Comparison of ENCODE assay signal across 8 cellular contexts in genomic region chr17:31900877-31901276, GRCh38. TPM values are rescaled to one million over a fixed set of nuclear protein-coding genes. Genes with fewer than 3 reads are reported as not detected.
DNase-seq lines count a peak whose midpoint lies in the region; ATAC-seq and TF ChIP-seq lines count a peak whose summit lies in the region.

No MANE protein-coding gene starts in this region.

- H3K27ac Mint-ChIP-seq in stimulated activated naive B cell treated with anti-CD40 and anti-IgM and Interleukin-4, amounts not matched to agents 10 μg/mL and 1 μg/mL and 100 μg/mL, for 72 hours = no peak overlapping the region
- H3K27ac Mint-ChIP-seq in activated CD8-positive, alpha-beta memory T cell treated with anti-CD3 and anti-CD28 coated beads, Interleukin-2, amount 10 ng/mL, durations not matched to agents 7 days and 5 days = no peak overlapping the region

- CTCF ChIA-PET in activated CD8-positive, alpha-beta memory T cell treated with anti-CD3 and anti-CD28 coated beads, Interleukin-2, amount 10 ng/mL, durations not matched to agents 7 days and 5 days (lab: Charles Lee) = interaction anchor here (0.7 to 1.8 kb wide), 9 partner anchors 12 to 106 kb away, joined by 3 to 10 read pairs (median 4); partner anchors contain the start of genes LRRC37B and SUZ12

- peaks cover 2 to 13% of the 10 kb centered on the region in 2 donors for H3K4me1 Mint-ChIP-seq in stimulated activated naive B cell treated with anti-CD40 and anti-IgM and Interleukin-4, amounts not matched to agents 10 μg/mL and 1 μg/mL and 100 μg/mL, for 72 hours
- H3K4me1 Mint-ChIP-seq in activated CD8-positive, alpha-beta memory T cell treated with anti-CD3 and anti-CD28 coated beads, Interleukin-2, amount 10 ng/mL, durations not matched to agents 7 days and 5 days = peaks cover 22% of the 10 kb centered on the region

- peaks cover 45% of the 10 kb centered on the region for H3K36me3 ChIP-seq in RWPE2 (ENCODE audit: low read depth)

- no peaks in the 10 kb centered on the region for H3K27me3 Mint-ChIP-seq in stimulated activated naive B cell treated with anti-CD40 and anti-IgM and Interleukin-4, amounts not matched to agents 10 μg/mL and 1 μg/mL and 100 μg/mL, for 72 hours
- no peaks in the 10 kb centered on the region for H3K27me3 Mint-ChIP-seq in activated CD8-positive, alpha-beta memory T cell treated with anti-CD3 and anti-CD28 coated beads, Interleukin-2, amount 10 ng/mL, durations not matched to agents 7 days and 5 days

- DNase-seq in DMS53 (lab: John Stamatoyannopoulos, UW) (peak; percentile 18), DMS53 treated with DMSO at 0.1 percent for 48 hours (lab: John Stamatoyannopoulos, UW; ENCODE audit: unreplicated experiment) (no peak), RWPE2 (ENCODE audit: low spot score) (no peak), glomerular visceral epithelial cell (ENCODE audit: extremely low spot score) (peak; percentile 15), NCI-H748 treated with DMSO at 0.1 percent for 48 hours (lab: John Stamatoyannopoulos, UW) (no peak)
- no peak for DNase-seq in stimulated activated naive B cell treated with anti-CD40 and anti-IgM and Interleukin-4, amounts not matched to agents 10 μg/mL and 1 μg/mL and 100 μg/mL, for 72 hours
- DNase-seq in activated CD8-positive, alpha-beta memory T cell treated with anti-CD3 and anti-CD28 coated beads, Interleukin-2, amount 10 ng/mL, durations not matched to agents 7 days and 5 days = no peak
- no peak for DNase-seq in effector CD8-positive, alpha-beta T cell (lab: John Stamatoyannopoulos, UW)

- no peaks in the 10 kb centered on the region for H3K27me3 ChIP-seq in RWPE2 (ENCODE audit: insufficient read depth, poor library complexity, severe bottlenecking)

- H3K9me3 ChIP-seq in RWPE2 (ENCODE audit: severe bottlenecking) = no peaks in the 10 kb centered on the region

- H3K4me1 ChIP-seq in RWPE2 (ENCODE audit: insufficient read depth, poor library complexity, severe bottlenecking) = peaks cover 3% of the 10 kb centered on the region

- no peaks in the 10 kb centered on the region for H3K9me3 Mint-ChIP-seq in stimulated activated naive B cell treated with anti-CD40 and anti-IgM and Interleukin-4, amounts not matched to agents 10 μg/mL and 1 μg/mL and 100 μg/mL, for 72 hours
- no peaks in the 10 kb centered on the region for H3K9me3 Mint-ChIP-seq in activated CD8-positive, alpha-beta memory T cell treated with anti-CD3 and anti-CD28 coated beads, Interleukin-2, amount 10 ng/mL, durations not matched to agents 7 days and 5 days (ENCODE audit: low read depth)

- H3K4me3 ChIP-seq in RWPE2 (ENCODE audit: severe bottlenecking) = peak overlapping the region; percentile 53

- ATAC-seq in RWPE2 (ENCODE audit: low read depth) = peak; percentile 11; the same call in 2 of the 3 replicates
- peak; percentile 6 to 10 for ATAC-seq in stimulated activated naive B cell treated with anti-CD40 and anti-IgM and Interleukin-4, amounts not matched to agents 10 μg/mL and 1 μg/mL and 100 μg/mL, for 72 hours (replicated peaks)
- no peak for ATAC-seq in activated CD8-positive, alpha-beta memory T cell treated with anti-CD3 and anti-CD28 coated beads, Interleukin-2, amount 10 ng/mL, durations not matched to agents 7 days and 5 days

- H3K36me3 Mint-ChIP-seq in stimulated activated naive B cell treated with anti-CD40 and anti-IgM and Interleukin-4, amounts not matched to agents 10 μg/mL and 1 μg/mL and 100 μg/mL, for 72 hours = peaks cover 12% of the 10 kb centered on the region in 2 donors
- peaks cover 10% of the 10 kb centered on the region for H3K36me3 Mint-ChIP-seq in activated CD8-positive, alpha-beta memory T cell treated with anti-CD3 and anti-CD28 coated beads, Interleukin-2, amount 10 ng/mL, durations not matched to agents 7 days and 5 days

- peak overlapping the region; percentile 23 for H3K27ac ChIP-seq in RWPE2 (ENCODE audit: poor library complexity, severe bottlenecking)

- TF ChIP-seq CTCF in RWPE2 (IDR thresholded peaks at IDR 0.05; ENCODE audit: poor library complexity, severe bottlenecking) = no peak

- no peak overlapping the region for H3K4me3 Mint-ChIP-seq in stimulated activated naive B cell treated with anti-CD40 and anti-IgM and Interleukin-4, amounts not matched to agents 10 μg/mL and 1 μg/mL and 100 μg/mL, for 72 hours
- H3K4me3 Mint-ChIP-seq in activated CD8-positive, alpha-beta memory T cell treated with anti-CD3 and anti-CD28 coated beads, Interleukin-2, amount 10 ng/mL, durations not matched to agents 7 days and 5 days = no peak overlapping the region

RNA-seq across cellular contexts. Expression of gene UTP6, which starts 0.6 kb away (rescaled TPM):
- total RNA-seq in activated CD8-positive, alpha-beta memory T cell treated with anti-CD3 and anti-CD28 coated beads, Interleukin-2, amount 10 ng/mL, durations not matched to agents 7 days and 5 days = 100 to 1,000 TPM in 1 of 2 experiments, 10 to 100 TPM in 1; 84.9 to 105 TPM

RNA-seq across cellular contexts. Expression of gene SUZ12, which starts 35.9 kb away (rescaled TPM):
- total RNA-seq in activated CD8-positive, alpha-beta memory T cell treated with anti-CD3 and anti-CD28 coated beads, Interleukin-2, amount 10 ng/mL, durations not matched to agents 7 days and 5 days = 10 to 100 TPM; 70.3 to 80.9 TPM

RNA-seq across cellular contexts. Expression of gene COPRS, which starts 41.8 kb away (rescaled TPM):
- 10 to 100 TPM; 19.5 to 34.1 TPM for total RNA-seq in activated CD8-positive, alpha-beta memory T cell treated with anti-CD3 and anti-CD28 coated beads, Interleukin-2, amount 10 ng/mL, durations not matched to agents 7 days and 5 days

Comparison
In these comparisons a context has a peak if more than half of its experiments do, and no peak if none do; other contexts are left out.
1. DNase-seq: peak in DMS53 (single experiment) and glomerular visceral epithelial cell (single experiment); none in DMS53 treated with DMSO at 0.1 percent for 48 hours (single experiment), RWPE2 (single experiment), stimulated activated naive B cell treated with anti-CD40 and anti-IgM and Interleukin-4, amounts not matched to agents 10 μg/mL and 1 μg/mL and 100 μg/mL, for 72 hours (single experiment), activated CD8-positive, alpha-beta memory T cell treated with anti-CD3 and anti-CD28 coated beads, Interleukin-2, amount 10 ng/mL, durations not matched to agents 7 days and 5 days (single experiment), effector CD8-positive, alpha-beta T cell (single experiment) and NCI-H748 treated with DMSO at 0.1 percent for 48 hours (single experiment).